8 cellular contexts compared by ENCODE assay signal in the genomic region with DNA sequence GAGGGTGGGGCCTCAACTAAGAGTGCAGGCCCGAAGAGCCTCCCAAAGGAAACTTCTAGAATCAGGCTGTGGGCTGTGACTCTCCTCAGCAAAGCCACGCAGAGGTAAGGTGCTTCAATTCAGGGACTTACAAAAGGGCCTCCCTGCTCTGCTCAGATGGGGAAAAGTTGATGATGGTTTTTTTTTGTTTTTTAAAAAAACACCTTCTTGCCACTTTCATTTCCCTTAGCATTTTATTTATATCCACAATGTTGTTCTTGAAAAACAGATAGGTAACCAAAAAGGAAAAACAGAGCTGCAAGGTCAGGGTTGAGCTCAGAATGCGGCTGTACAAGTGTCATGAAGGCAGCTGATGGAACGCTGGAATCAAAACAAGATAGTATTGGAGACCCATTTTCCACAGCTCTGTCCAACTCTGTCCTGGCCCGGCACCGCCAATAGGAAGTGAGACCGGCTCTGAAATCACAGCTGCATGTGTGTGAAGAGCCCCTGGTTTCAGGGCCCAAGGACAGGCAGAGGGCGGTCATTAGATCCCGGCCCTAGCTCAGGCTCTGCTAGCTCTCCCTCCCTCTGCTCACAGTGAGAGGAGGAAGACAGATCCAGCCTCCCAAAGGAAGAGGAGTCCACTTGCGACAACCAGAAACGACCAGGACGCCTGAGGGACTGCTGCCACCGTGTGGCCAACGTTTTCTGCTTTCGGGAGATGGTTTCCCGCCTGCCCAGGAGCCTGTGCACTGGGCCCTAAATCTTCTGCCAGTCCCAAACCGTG. TPM values are rescaled to one million over a fixed set of nuclear protein-coding genes. Genes with fewer than 3 reads are reported as not detected.
DNase-seq lines count a peak whose midpoint lies in the region; ATAC-seq and TF ChIP-seq lines count a peak whose summit lies in the region.

No MANE protein-coding gene starts in this region.

- H3K9ac ChIP-seq in adipocyte (ENCODE audit: low read length): peak overlapping the region; percentile 86

- H3K4me3 ChIP-seq in adipocyte (ENCODE audit: low read length) (peak overlapping the region; percentile 57), tibial nerve (no peak overlapping the region)

- no peak for ATAC-seq in HG02938 (IDR thresholded peaks at IDR 0.05; ENCODE audit: unreplicated experiment)

- peak in 1 of 2 donors; percentile 76 for TF ChIP-seq EP300 in tibial nerve (IDR thresholded peaks at IDR 0.05)

- 22 to 24% methylated on average over 13 to 15 of the region's 17 CpGs for WGBS in tibial nerve, 2 donors

- DNase-seq in DMS53 (lab: John Stamatoyannopoulos, UW) (peak; percentile 78), KG1 (lab: John Stamatoyannopoulos, UW) (peak; percentile 6), SW 1271 (lab: John Stamatoyannopoulos, UW) (peak; percentile 39 to 78), adipocyte (ENCODE audit: low read depth) (peak; percentile 91), cardiac septum (ENCODE audit: low spot score) (peak; percentile 94), pons (ENCODE audit: low spot score) (peak; percentile 84), tibial nerve (ENCODE audit: low spot score in 2 of 2) (peak; percentile 82 to 92)

- peaks cover 19% of the 10 kb centered on the region for H3K4me1 ChIP-seq in adipocyte (ENCODE audit: control insufficient read depth, insufficient read depth, low read length)
- H3K4me1 ChIP-seq in tibial nerve: peaks cover 0 to 46% (median 19%) of the 10 kb centered on the region in 4 donors

- intact Hi-C loops in cardiac septum (cut with DNase I): loop anchor here (1.0 to 5.0 kb wide), 3 partner anchors 55 to 186 kb away; partner anchors contain the start of gene AP1M1

- H3K9me3 ChIP-seq in adipocyte (ENCODE audit: control insufficient read depth, low read length) (no peaks in the 10 kb centered on the region), tibial nerve (no peaks in the 10 kb centered on the region)

- no peaks in the 10 kb centered on the region for H3K27me3 ChIP-seq in adipocyte (replicated peaks; ENCODE audit: control insufficient read depth, insufficient read depth, low read length)
- no peaks in the 10 kb centered on the region for H3K27me3 ChIP-seq in tibial nerve

- peaks cover 36% of the 10 kb centered on the region for H3K36me3 ChIP-seq in adipocyte (ENCODE audit: control insufficient read depth, insufficient read depth, low read length, severe bottlenecking)
- H3K36me3 ChIP-seq in tibial nerve: peaks cover 0 to 46% (median 14%) of the 10 kb centered on the region in 3 donors

- peak; percentile 62 to 96 (median 77) for TF ChIP-seq CTCF in tibial nerve (IDR thresholded peaks at IDR 0.05)

- TF ChIP-seq POLR2A in tibial nerve (IDR thresholded peaks at IDR 0.05): peak in 1 of 2 donors; percentile 22

- peak overlapping the region; percentile 74 to 92 (median 83) for H3K27ac ChIP-seq in tibial nerve

RNA-seq across cellular contexts. Expression of gene KLF2, which starts 58.3 kb away (rescaled TPM):
- total RNA-seq in cardiac septum (44.6 TPM), tibial nerve (100 to 1,000 TPM; 115 to 236 (median 167) TPM)

Comparison
In these comparisons a context has a peak if more than half of its experiments do, and no peak if none do; other contexts are left out.
1. DNase-seq: peak in every context shown above with its lines; median percentile 94 in cardiac septum; 91 in adipocyte; 87 in tibial nerve; 84 in pons; 78 in DMS53; 58 in SW 1271; 6 in KG1.